Comparison of ENCODE assay signal across 8 cellular contexts in genomic region chr5:17218353-17219005, GRCh38. TPM values are rescaled to one million over a fixed set of nuclear protein-coding genes. Genes with fewer than 3 reads are reported as not detected.
DNase-seq lines count a peak whose midpoint lies in the region; ATAC-seq and TF ChIP-seq lines count a peak whose summit lies in the region.

No MANE protein-coding gene starts in this region.

- peaks cover 0 to 48% (median 14%) of the 10 kb centered on the region in 11 experiments; a peak in 12 of 22 replicates for H4K20me1 ChIP-seq in BLaER1 treated with 17β-estradiol and CSF1 and Interleukin-3, amounts not matched to agents 10 nM and 100 nM

- H3K4me1 Mint-ChIP-seq in activated T-cell treated with anti-CD3 and anti-CD28 coated beads, Interleukin-2, amount 50 U/mL, for 72 hours (ENCODE audit: low read depth) = peaks cover 16% of the 10 kb centered on the region
- H3K4me1 Mint-ChIP-seq in progenitor cell of endocrine pancreas (ENCODE audit: low read depth) = peaks cover 22% of the 10 kb centered on the region

- peaks cover 38% of the 10 kb centered on the region for H3K27me3 Mint-ChIP-seq in activated T-cell treated with anti-CD3 and anti-CD28 coated beads, Interleukin-2, amount 50 U/mL, for 72 hours (ENCODE audit: low read depth)
- no peaks in the 10 kb centered on the region for H3K27me3 Mint-ChIP-seq in progenitor cell of endocrine pancreas

- DNase-seq in GM19238 (ENCODE audit: insufficient read length, low spot score) = peak; percentile 17
- DNase-seq in activated T-cell treated with anti-CD3 and anti-CD28 coated beads, Interleukin-2, amount 50 U/mL, for 72 hours = no peak
- DNase-seq in heart right ventricle = peak; percentile 8 to 26
- DNase-seq in progenitor cell of endocrine pancreas (ENCODE audit: low spot score, unreplicated experiment) = peak; percentile 15
- DNase-seq in HT-29 (ENCODE audit: low spot score) = no peak
- no peak for DNase-seq in effector CD8-positive, alpha-beta T cell (lab: John Stamatoyannopoulos, UW)

- peaks cover 4 to 17% (median 6%) of the 10 kb centered on the region in 11 experiments; a peak in 16 of 22 replicates for H3K27me3 ChIP-seq in BLaER1 treated with 17β-estradiol and CSF1 and Interleukin-3, amounts not matched to agents 10 nM and 100 nM
- H3K27me3 ChIP-seq in heart right ventricle = peaks cover 0 to 80% (median 51%) of the 10 kb centered on the region in 7 donors

- H3K4me2 ChIP-seq in BLaER1 treated with 17β-estradiol and CSF1 and Interleukin-3, amounts not matched to agents 10 nM and 100 nM = peak overlapping the region; percentile 81 to 96 (median 92)

- peak overlapping the region; percentile 76 to 91 (median 80) for H3K4me3 ChIP-seq in BLaER1 treated with 17β-estradiol and CSF1 and Interleukin-3, amounts not matched to agents 10 nM and 100 nM
- H3K4me3 ChIP-seq in heart right ventricle = peak overlapping the region; percentile 25 to 70 (median 52)

- 1% methylated on average over 45 of the region's 45 CpGs for WGBS in heart right ventricle, 2 donors

- intact Hi-C loops in heart right ventricle (cut with DNase I) = loop anchor here in 5 of 10 donors (2.0 to 10.0 kb wide), 4 partner anchors 1086 to 1096 kb away; no protein-coding TSS in a partner anchor

- H3K36me3 ChIP-seq in BLaER1 treated with 17β-estradiol and CSF1 and Interleukin-3, amounts not matched to agents 10 nM and 100 nM = 0 out of 22 replicates have a peak, but pooled peaks cover 0 to 5% (median 0%) of the 10 kb centered on the region in 11 experiments
- no peaks in the 10 kb centered on the region for H3K36me3 ChIP-seq in heart right ventricle

- ATAC-seq in HG03460 (IDR thresholded peaks at IDR 0.05; ENCODE audit: unreplicated experiment) (peak; percentile 44), heart right ventricle (peak in 7 of 8 donors; percentile 6 to 34 (median 26))
- ATAC-seq in activated T-cell treated with anti-CD3 and anti-CD28 coated beads, Interleukin-2, amount 50 U/mL, for 72 hours (replicated peaks in 1 of 2) = no peak

- no peak overlapping the region for H3K27ac Mint-ChIP-seq in activated T-cell treated with anti-CD3 and anti-CD28 coated beads, Interleukin-2, amount 50 U/mL, for 72 hours
- peak overlapping the region; percentile 98 for H3K27ac Mint-ChIP-seq in progenitor cell of endocrine pancreas

- peaks cover 5 to 41% (median 22%) of the 10 kb centered on the region in 10 experiments; a peak in 19 of 20 replicates for H3K4me1 ChIP-seq in BLaER1 treated with 17β-estradiol and CSF1 and Interleukin-3, amounts not matched to agents 10 nM and 100 nM
- H3K4me1 ChIP-seq in heart right ventricle = peaks cover 0 to 22% (median 17%) of the 10 kb centered on the region in 9 donors

- TF ChIP-seq CTCF in heart right ventricle (IDR thresholded peaks at IDR 0.05) (no peak), progenitor cell of endocrine pancreas (IDR thresholded peaks at IDR 0.05; ENCODE audit: unreplicated experiment) (no peak)

- no peaks in the 10 kb centered on the region for H3K9me3 Mint-ChIP-seq in activated T-cell treated with anti-CD3 and anti-CD28 coated beads, Interleukin-2, amount 50 U/mL, for 72 hours
- H3K9me3 Mint-ChIP-seq in progenitor cell of endocrine pancreas (ENCODE audit: low read depth) = no peaks in the 10 kb centered on the region

- H3K9me3 ChIP-seq in BLaER1 treated with 17β-estradiol and CSF1 and Interleukin-3, amounts not matched to agents 10 nM and 100 nM (replicated peaks in 1 of 11) = no peaks in the 10 kb centered on the region
- H3K9me3 ChIP-seq in heart right ventricle = no peaks in the 10 kb centered on the region

- peak overlapping the region; percentile 54 to 64 for H3K4me3 Mint-ChIP-seq in activated T-cell treated with anti-CD3 and anti-CD28 coated beads, Interleukin-2, amount 50 U/mL, for 72 hours
- H3K4me3 Mint-ChIP-seq in progenitor cell of endocrine pancreas (ENCODE audit: low read depth) = peak overlapping the region; percentile 96

- peaks cover 2% of the 10 kb centered on the region in 2 donors for H3K36me3 Mint-ChIP-seq in activated T-cell treated with anti-CD3 and anti-CD28 coated beads, Interleukin-2, amount 50 U/mL, for 72 hours (ENCODE audit: insufficient read depth in 2 of 2)
- peaks cover 6% of the 10 kb centered on the region for H3K36me3 Mint-ChIP-seq in progenitor cell of endocrine pancreas (ENCODE audit: insufficient read depth)

- peak overlapping the region in 10 of 11 experiments; percentile 58 to 78 (median 62); a peak in 20 of 22 replicates for H3K27ac ChIP-seq in BLaER1 treated with 17β-estradiol and CSF1 and Interleukin-3, amounts not matched to agents 10 nM and 100 nM
- peak overlapping the region in 3 of 10 donors; percentile 22 to 91 (median 35) for H3K27ac ChIP-seq in heart right ventricle

- H3K9ac ChIP-seq in BLaER1 treated with 17β-estradiol and CSF1 and Interleukin-3, amounts not matched to agents 10 nM and 100 nM = peak overlapping the region; percentile 71 to 88 (median 81)

RNA-seq across cellular contexts. Expression of gene BASP1, which starts 1.0 kb away (rescaled TPM):
- total RNA-seq in activated T-cell treated with anti-CD3 and anti-CD28 coated beads, Interleukin-2, amount 50 U/mL, for 72 hours = 1 to 10 TPM; 1.2 to 1.8 TPM
- total RNA-seq in heart right ventricle (1 to 10 TPM in 7 of 10 donors, under 1 TPM in 3; 0.42 to 8.8 (median 1.6) TPM), progenitor cell of endocrine pancreas (84.1 and 86.3 TPM in 2 replicates)
- polyA plus RNA-seq in heart right ventricle = 1 to 10 TPM; 1.3 to 2.2 TPM
- not detected in 2 replicates for total RNA-seq in HT-29 (2014; rRNA removed; shearing (Covaris generic))

Comparison
In these comparisons a context has a peak if more than half of its experiments do, and no peak if none do; other contexts are left out.
1. DNase-seq: peak in GM19238 (single experiment), heart right ventricle (2 of 2) and progenitor cell of endocrine pancreas (single experiment); none in activated T-cell treated with anti-CD3 and anti-CD28 coated beads, Interleukin-2, amount 50 U/mL, for 72 hours (0 of 2), HT-29 (single experiment) and effector CD8-positive, alpha-beta T cell (single experiment).
2. ATAC-seq: peak in HG03460 (single experiment) and heart right ventricle (7 of 8); none in activated T-cell treated with anti-CD3 and anti-CD28 coated beads, Interleukin-2, amount 50 U/mL, for 72 hours (0 of 2).